ENCODE assay signal across 22 cellular contexts in the genomic region with DNA sequence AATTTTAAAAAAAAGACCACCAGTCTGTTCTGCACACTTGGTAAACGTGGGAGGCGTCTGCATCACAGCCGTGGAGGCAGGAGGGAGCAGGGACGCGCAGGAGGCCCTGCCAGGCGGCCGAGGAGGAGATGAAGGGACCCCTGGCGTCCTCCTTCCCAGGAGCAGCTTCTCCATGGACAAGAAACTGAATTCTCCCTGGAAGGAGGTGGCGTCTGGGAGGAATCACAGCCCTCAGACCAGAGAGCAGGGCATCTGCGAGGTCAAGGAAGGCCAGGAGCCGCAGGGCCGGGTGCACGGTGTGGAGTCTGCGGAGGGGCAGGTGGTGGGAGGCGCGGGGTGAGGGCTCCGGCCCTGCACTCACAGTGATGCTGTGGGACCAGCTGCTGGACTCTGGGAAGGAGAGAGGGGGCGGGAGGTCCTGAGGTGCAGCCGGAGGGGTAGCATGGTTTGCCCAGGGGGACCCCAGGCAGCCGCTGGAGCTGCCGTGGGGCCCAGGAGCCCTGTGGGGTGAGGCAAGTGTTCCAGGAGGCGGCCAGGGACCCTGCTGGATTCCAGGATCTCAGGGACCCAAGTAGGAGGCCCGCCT.
"Had no signal": no experiment of that assay in that cellular context is flagged by ENCODE, and none has a peak within 500 bp of the region (broad histone marks: within the 10 kb centered on the region; RNA-seq: fewer than 3 reads in every experiment).

No MANE protein-coding gene starts in this region.

- H3K27ac Mint-ChIP-seq: stimulated activated memory B cell treated with anti-CD40 and anti-IgM and Interleukin-4, amounts not matched to agents 10 μg/mL and 1 μg/mL and 100 μg/mL, for 72 hours; stimulated activated naive CD8-positive, alpha-beta T cell treated with anti-CD3 and anti-CD28 coated beads, Interleukin-15, Interleukin-2, amounts not matched to agents 100 ng/mL and 50 ng/mL, for 24 hours had no signal

- H3K36me3 Mint-ChIP-seq: naive thymus-derived CD8-positive, alpha-beta T cell; stimulated activated memory B cell treated with anti-CD40 and anti-IgM and Interleukin-4, amounts not matched to agents 10 μg/mL and 1 μg/mL and 100 μg/mL, for 72 hours had no signal

- H3K36me3 ChIP-seq: esophagus squamous epithelium, right lobe of liver, spleen, tibial nerve, upper lobe of right lung, vagina had no signal

- H3K4me1 ChIP-seq: right lobe of liver, spleen, testis, tibial nerve, upper lobe of right lung had no signal

- H3K27me3 ChIP-seq: right lobe of liver, testis had no signal

- H3K4me1 Mint-ChIP-seq: central memory CD8-positive, alpha-beta T cell had no signal

- H3K4me3 ChIP-seq: esophagus squamous epithelium, mucosa of descending colon, right lobe of liver, spleen, testis, tibial nerve, upper lobe of right lung, vagina had no signal

- H3K4me3 Mint-ChIP-seq: central memory CD8-positive, alpha-beta T cell; naive thymus-derived CD8-positive, alpha-beta T cell; stimulated activated memory B cell treated with anti-CD40 and anti-IgM and Interleukin-4, amounts not matched to agents 10 μg/mL and 1 μg/mL and 100 μg/mL, for 72 hours; stimulated activated naive CD8-positive, alpha-beta T cell treated with anti-CD3 and anti-CD28 coated beads, Interleukin-15, Interleukin-2, amounts not matched to agents 100 ng/mL and 50 ng/mL, for 24 hours had no signal

- H3K27ac ChIP-seq: epithelial cell of prostate, esophagus squamous epithelium, right lobe of liver, spleen, testis, tibial nerve, upper lobe of right lung, vagina had no signal

- ATAC-seq: mucosa of descending colon; naive thymus-derived CD8-positive, alpha-beta T cell; right lobe of liver; stimulated activated memory B cell treated with anti-CD40 and anti-IgM and Interleukin-4, amounts not matched to agents 10 μg/mL and 1 μg/mL and 100 μg/mL, for 72 hours; upper lobe of right lung had no signal

- H3K9me3 ChIP-seq: esophagus squamous epithelium, mucosa of descending colon, right lobe of liver, spleen, testis, tibial nerve, upper lobe of right lung, vagina had no signal

- DNase-seq: effector memory CD4-positive, alpha-beta T cell; esophagus squamous epithelium; foreskin fibroblast; head of caudate nucleus; hippocampal formation; kidney glomerular epithelial cell; mammary epithelial cell; naive thymus-derived CD8-positive, alpha-beta T cell; stimulated activated CD4-positive, alpha-beta T cell treated with anti-CD3 and anti-CD28 coated beads, Interleukin-15, amount 100 ng/mL, for 24 hours; stimulated activated CD4-positive, alpha-beta T cell treated with anti-CD3 and anti-CD28 coated beads, Interleukin-1b, Interleukin-23, amount 100 ng/mL, for 48 hours; stimulated activated CD4-positive, alpha-beta T cell treated with anti-CD3 and anti-CD28 coated beads, Interleukin-4, amount 100 ng/mL, for 24 hours; testis; upper lobe of right lung had no signal
